Comparison of ENCODE assay signal across 8 cellular contexts in the genomic region with DNA sequence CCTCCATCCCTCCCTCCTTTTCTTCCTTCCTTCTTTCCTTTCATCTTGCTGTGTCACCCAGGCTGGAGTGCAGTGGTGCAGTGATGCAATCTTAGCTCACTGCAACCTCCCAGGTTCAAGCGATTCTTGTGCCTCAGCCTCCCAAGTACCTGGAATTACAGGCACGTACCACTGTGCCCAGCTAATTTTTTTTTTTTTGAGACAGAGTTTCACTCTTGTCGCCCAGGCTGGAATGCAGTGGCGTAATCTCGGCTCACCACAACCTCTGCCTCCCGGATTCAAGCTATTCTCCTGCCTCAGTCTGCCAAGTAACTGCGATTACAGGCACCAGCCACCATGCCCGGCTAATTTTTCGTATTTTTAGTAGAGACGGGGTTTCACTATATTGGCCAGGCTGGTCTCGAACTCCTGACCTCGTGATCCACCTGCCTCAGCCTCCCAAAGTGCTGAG. TPM values are rescaled to one million over a fixed set of nuclear protein-coding genes. Genes with fewer than 3 reads are reported as not detected.
DNase-seq lines count a peak whose midpoint lies in the region; ATAC-seq and TF ChIP-seq lines count a peak whose summit lies in the region.
"Not testable (repeated sequence)": the region's sequence is repeated elsewhere in the genome, so short reads cannot be mapped to it uniquely, and the experiment has no call there.

No MANE protein-coding gene starts in this region.

- CTCF ChIA-PET in PC-9 (lab: Charles Lee): interaction anchor here (0.6 to 2.3 kb wide), 10 partner anchors 43 to 271 kb away, joined by 3 to 15 read pairs (median 3); no protein-coding TSS in a partner anchor

- not testable (repeated sequence) for TF ChIP-seq POLR2A in adrenal gland (IDR thresholded peaks at IDR 0.05); erythroblast (IDR thresholded peaks at IDR 0.05; ENCODE audit: low read length)
- peak in 1 of 4 donors; percentile 16 for TF ChIP-seq POLR2A in upper lobe of left lung (IDR thresholded peaks at IDR 0.05)

- TF ChIP-seq CTCF in PC-9 (conservative IDR thresholded peaks at IDR 0.05); adrenal gland (IDR thresholded peaks at IDR 0.05); right atrium auricular region (IDR thresholded peaks at IDR 0.05); psoas muscle (IDR thresholded peaks at IDR 0.05); upper lobe of left lung (IDR thresholded peaks at IDR 0.05): not testable (repeated sequence)

- in situ Hi-C loops in Caki2 (cut with HindIII; ENCODE audit: low pct_unique_long_range_greater_than_20kb, low sequenced_read_pairs); KBM-7 (cut with MboI; ENCODE audit: low pct_unique_long_range_greater_than_20kb, low sequenced_read_pairs): not testable (repeated sequence)

- intact Hi-C loops in PC-9 (cut with micrococcal nuclease; ENCODE audit: unreplicated experiment): loop anchor here (1.0 to 5.0 kb wide), 5 partner anchors 19 to 141 kb away; partner anchors contain the start of gene SERTAD3
- intact Hi-C loops in adrenal gland (cut with DNase I): loop anchor here in 1 of 2 donors (10.0 kb wide), 1 partner anchor 131 kb away; no protein-coding TSS in a partner anchor
- intact Hi-C loops in psoas muscle (cut with DNase I): loop anchor here in 1 of 2 donors (2.0 kb wide), 1 partner anchor 43 kb away; no protein-coding TSS in a partner anchor

- not testable (repeated sequence) for H3K36me3 ChIP-seq in PC-9 (ENCODE audit: low read depth); adrenal gland (replicated peaks in 1 of 2); right atrium auricular region; psoas muscle (ENCODE audit: insufficient read depth in 1 of 2, low read depth in 1 of 2); upper lobe of left lung

- H3K4me1 ChIP-seq in PC-9 (replicated peaks; ENCODE audit: insufficient read depth): peaks cover 22% of the 10 kb centered on the region
- peaks cover 25 to 29% of the 10 kb centered on the region in 2 donors for H3K4me1 ChIP-seq in adrenal gland (replicated peaks in 1 of 2)
- H3K4me1 ChIP-seq in right atrium auricular region: peaks cover 0 to 32% of the 10 kb centered on the region in 2 donors
- H3K4me1 ChIP-seq in psoas muscle: peaks cover 12% of the 10 kb centered on the region
- H3K4me1 ChIP-seq in upper lobe of left lung: peaks cover 28 to 56% (median 34%) of the 10 kb centered on the region in 4 donors

- H3K4me3 ChIP-seq in PC-9 (peak overlapping the region; percentile 50; the same call in 1 of the 2 replicates), adrenal gland (peak overlapping the region in 1 of 4 donors; percentile 78), right atrium auricular region (peak overlapping the region in 1 of 2 donors; percentile 84), psoas muscle (peak overlapping the region; percentile 85), upper lobe of left lung (peak overlapping the region in 3 of 4 donors; percentile 70 to 85 (median 78))

- H3K9me3 ChIP-seq in PC-9 (ENCODE audit: insufficient read depth, low read depth); adrenal gland (replicated peaks in 1 of 3); right atrium auricular region; psoas muscle; upper lobe of left lung: not testable (repeated sequence)

- 69 to 76% (median 73%) methylated on average over 12 of the region's 12 CpGs for WGBS in adrenal gland, 4 donors
- WGBS in psoas muscle, 3 donors: 42 to 68% (median 57%) methylated on average over 11 to 12 of the region's 12 CpGs
- 41 to 69% methylated on average over 12 of the region's 12 CpGs for WGBS in upper lobe of left lung, 2 donors

- H3K4me2 ChIP-seq in PC-9: peak overlapping the region; percentile 83

- DNase-seq in Caki2 (ENCODE audit: low read depth): peak; percentile 74
- peak; percentile 38 for DNase-seq in KBM-7
- peak; percentile 76 to 85 for DNase-seq in PC-9
- DNase-seq in adrenal gland: peak in 2 of 7 donors; percentile 21 to 38
- peak; percentile 71 to 84 for DNase-seq in erythroblast (lab: John Stamatoyannopoulos, UW)
- not testable (repeated sequence) for DNase-seq in right atrium auricular region (ENCODE audit: low spot score); psoas muscle
- DNase-seq in upper lobe of left lung: peak in 1 of 2 donors; percentile 82

- BruUV-seq in PC-9 (replicated peaks; lab: Mats Ljungman, UMichigan): not testable (repeated sequence)

- H3K27ac ChIP-seq in PC-9: peak overlapping the region; percentile 98
- H3K27ac ChIP-seq in adrenal gland: peak overlapping the region in 4 of 5 donors; percentile 73 to 97 (median 91)
- peak overlapping the region; percentile 95 to 98 for H3K27ac ChIP-seq in right atrium auricular region
- H3K27ac ChIP-seq in psoas muscle: peak overlapping the region; percentile 94
- H3K27ac ChIP-seq in upper lobe of left lung: peak overlapping the region; percentile 93 to 99 (median 94)

- H2AFZ ChIP-seq in PC-9: not testable (repeated sequence)

- not testable (repeated sequence) for H4K20me1 ChIP-seq in PC-9 (ENCODE audit: insufficient read depth)

- peaks cover 40% of the 10 kb centered on the region for H3K79me2 ChIP-seq in PC-9 (ENCODE audit: low read depth)

- not testable (repeated sequence) for H3K9me2 ChIP-seq in PC-9 (ENCODE audit: insufficient read depth)

- not testable (repeated sequence) for H3K27me3 ChIP-seq in PC-9 (ENCODE audit: insufficient read depth, low read depth); adrenal gland; right atrium auricular region; psoas muscle (ENCODE audit: insufficient read depth in 3 of 3, low read length in 2 of 3); upper lobe of left lung

- H3F3A ChIP-seq in PC-9 (ENCODE audit: insufficient read depth, low read depth): peaks cover 31% of the 10 kb centered on the region

- TF ChIP-seq EP300 in upper lobe of left lung (IDR thresholded peaks at IDR 0.05): not testable (repeated sequence)

- POLR2A ChIA-PET in PC-9 (lab: Charles Lee; ENCODE audit: unreplicated experiment): interaction anchor here (0.6 to 1.3 kb wide), 8 partner anchors 38 to 890 kb away, joined by 3 to 16 read pairs (median 6); partner anchors contain the start of genes AKT2 and SERTAD1

- ATAC-seq in psoas muscle: not testable (repeated sequence)
- ATAC-seq in upper lobe of left lung (ENCODE audit: low FRiP score in 2 of 2): peak in 1 of 2 donors; percentile 6

RNA-seq across cellular contexts. Expression of gene BLVRB, which starts 1.9 kb away (rescaled TPM):
- 649 and 783 TPM in 2 replicates for total RNA-seq in Caki2 (2014; rRNA removed; shearing (Covaris generic); ENCODE audit: low replicate concordance)
- total RNA-seq in PC-9 (2021): 204 and 239 TPM in 2 replicates
- total RNA-seq in adrenal gland: 100 to 1,000 TPM in 5 of 8 donors, 10 to 100 TPM in 3; 85.8 to 303 (median 143) TPM
- polyA plus RNA-seq in adrenal gland: 100 to 1,000 TPM in 2 of 3 donors, 10 to 100 TPM in 1; 53.8 to 189 (median 124) TPM
- 100 to 1,000 TPM; 123 to 199 TPM for total RNA-seq in right atrium auricular region
- 100 to 1,000 TPM in 2 of 4 donors, 10 to 100 TPM in 2; 74.1 to 189 (median 114) TPM for total RNA-seq in psoas muscle
- polyA plus RNA-seq in psoas muscle: 100 to 1,000 TPM; 167 to 204 (median 172) TPM
- 100 to 1,000 TPM in 5 of 6 donors, 10 to 100 TPM in 1; 77.5 to 379 (median 223) TPM for total RNA-seq in upper lobe of left lung

RNA-seq across cellular contexts. Expression of gene SPTBN4, which starts 3.2 kb away (rescaled TPM):
- total RNA-seq in Caki2 (2014; rRNA removed; shearing (Covaris generic); ENCODE audit: low replicate concordance): 4.2 and 6.3 TPM in 2 replicates
- total RNA-seq in PC-9 (2021) (0.48 and 0.85 TPM in 2 replicates), adrenal gland (1 to 10 TPM in 7 of 8 donors, under 1 TPM in 1; 0.91 to 5.4 (median 3.3) TPM), right atrium auricular region (1 to 10 TPM; 5.2 to 5.5 TPM), psoas muscle (1 to 10 TPM; 1.8 to 4.7 (median 2.8) TPM), upper lobe of left lung (1 to 10 TPM in 1 of 6 donors, under 1 TPM in 5; 0.33 to 8.4 (median 0.67) TPM)
- polyA plus RNA-seq in adrenal gland (10 to 100 TPM in 1 of 3 donors, 1 to 10 TPM in 2; 2.2 to 46.7 (median 9.9) TPM), psoas muscle (1 to 10 TPM in 2 of 3 donors, under 1 TPM in 1; 0.66 to 2.9 (median 2.8) TPM)

RNA-seq across cellular contexts. Expression of gene SERTAD3, which starts 19.5 kb away (rescaled TPM):
- total RNA-seq in Caki2 (2014; rRNA removed; shearing (Covaris generic); ENCODE audit: low replicate concordance): 68.2 and 68.5 TPM in 2 replicates
- 35.9 and 41.4 TPM in 2 replicates for total RNA-seq in PC-9 (2021)
- total RNA-seq in adrenal gland: 10 to 100 TPM; 15.2 to 34.9 (median 29.5) TPM
- polyA plus RNA-seq in adrenal gland: 10 to 100 TPM; 12.1 to 60.2 (median 32.4) TPM
- 10 to 100 TPM; 19.2 to 25.4 TPM for total RNA-seq in right atrium auricular region
- 10 to 100 TPM; 16.0 to 29.0 (median 26.0) TPM for total RNA-seq in psoas muscle
- polyA plus RNA-seq in psoas muscle: 10 to 100 TPM; 12.7 to 30.0 (median 13.8) TPM
- total RNA-seq in upper lobe of left lung: 10 to 100 TPM in 5 of 6 donors, 1 to 10 TPM in 1; 8.9 to 44.5 (median 21.9) TPM

RNA-seq across cellular contexts. Expression of gene SERTAD1, which starts 37.8 kb away (rescaled TPM):
- 31.7 and 35.5 TPM in 2 replicates for total RNA-seq in Caki2 (2014; rRNA removed; shearing (Covaris generic); ENCODE audit: low replicate concordance)
- total RNA-seq in PC-9 (2021) (7.8 and 8.5 TPM in 2 replicates), adrenal gland (10 to 100 TPM; 10.2 to 20.8 (median 13.9) TPM), right atrium auricular region (10 to 100 TPM; 12.7 to 27.2 TPM), psoas muscle (10 to 100 TPM; 10.5 to 24.0 (median 20.2) TPM), upper lobe of left lung (10 to 100 TPM in 4 of 6 donors, 1 to 10 TPM in 2; 2.1 to 37.5 (median 18.4) TPM)
- polyA plus RNA-seq in adrenal gland (10 to 100 TPM in 2 of 3 donors, 1 to 10 TPM in 1; 1.7 to 20.6 (median 11.1) TPM), psoas muscle (10 to 100 TPM; 10.7 to 88.7 (median 17.3) TPM)

RNA-seq across cellular contexts. Expression of gene PRX, which starts 50.4 kb away (rescaled TPM):
- 4.4 and 5.3 TPM in 2 replicates for total RNA-seq in Caki2 (2014; rRNA removed; shearing (Covaris generic); ENCODE audit: low replicate concordance)
- total RNA-seq in PC-9 (2021) (6.6 and 9.2 TPM in 2 replicates), adrenal gland (10 to 100 TPM in 5 of 8 donors, 1 to 10 TPM in 3; 5.4 to 12.8 (median 10.4) TPM), right atrium auricular region (1 to 10 TPM; 4.8 to 5.1 TPM), psoas muscle (1 to 10 TPM; 1.4 to 3.3 (median 2.8) TPM), upper lobe of left lung (100 to 1,000 TPM in 1 of 6 donors, 10 to 100 TPM in 5; 30.1 to 146 (median 51.5) TPM)
- polyA plus RNA-seq in adrenal gland (1 to 10 TPM; 3.2 to 6.6 (median 3.9) TPM), psoas muscle (1 to 10 TPM; 1.9 to 2.1 (median 2.1) TPM)
